2 cellular contexts compared by ENCODE assay signal in genomic region chr17:40884708-40885512, GRCh38.
TF ChIP-seq lines count a peak whose summit lies in the region.

KRT20 (minus strand) TSS chr17:40885242; CDS start chr17:40885185, 57 bp downstream.

TF ChIP-seq in SK-N-SH, 30 proteins besides CTCF, POLR2A, EP300 and RAD21 (continued from another document):
- TF ChIP-seq GABPA (IDR thresholded peaks at IDR 0.05; ENCODE audit: low read depth) (no peak), RFX5 (IDR thresholded peaks at IDR 0.05; ENCODE audit: low read length) (no peak), POLR2AphosphoS5 (IDR thresholded peaks at IDR 0.05; ENCODE audit: low read depth, low read length) (no peak), FOSL2 (IDR thresholded peaks at IDR 0.05; ENCODE audit: borderline replicate concordance, low read depth) (no peak), PBX3 (IDR thresholded peaks at IDR 0.05) (no peak), RCOR1 (IDR thresholded peaks at IDR 0.05; ENCODE audit: low read length) (no peak), USF2 (IDR thresholded peaks at IDR 0.05; ENCODE audit: borderline replicate concordance, low read depth, low read length) (no peak), MEF2A (IDR thresholded peaks at IDR 0.05; ENCODE audit: borderline replicate concordance, low read depth) (no peak), RXRA (IDR thresholded peaks at IDR 0.05; ENCODE audit: borderline replicate concordance, low read depth) (no peak), GATA2 (CRISPR knock-in tag; IDR thresholded peaks at IDR 0.05) (no peak), TEAD4 (IDR thresholded peaks at IDR 0.05; ENCODE audit: borderline replicate concordance, insufficient read depth) (no peak), USF1 (IDR thresholded peaks at IDR 0.05; ENCODE audit: borderline replicate concordance, low read depth) (no peak), SMC3 (IDR thresholded peaks at IDR 0.05; ENCODE audit: low read depth, low read length) (no peak), ELF1 (IDR thresholded peaks at IDR 0.05) (no peak), FOXM1 (IDR thresholded peaks at IDR 0.05; ENCODE audit: low read depth) (no peak)

TF ChIP-seq in SK-N-SH treated with all-trans-retinoic acid at 6 μM for 48 hours, 23 proteins besides CTCF, POLR2A, EP300 and RAD21:
- TF ChIP-seq TCF4 (CRISPR knock-in tag; IDR thresholded peaks at IDR 0.05; ENCODE audit: borderline replicate concordance) (no peak), PPARA (CRISPR knock-in tag; IDR thresholded peaks at IDR 0.05; ENCODE audit: borderline replicate concordance) (no peak), ZNF8 (CRISPR knock-in tag; IDR thresholded peaks at IDR 0.05) (no peak), TSHZ2 (CRISPR knock-in tag; IDR thresholded peaks at IDR 0.05) (no peak), GLIS3 (CRISPR knock-in tag; IDR thresholded peaks at IDR 0.05) (no peak), ESRRG (CRISPR knock-in tag; IDR thresholded peaks at IDR 0.05) (no peak), OSR1 (CRISPR knock-in tag; IDR thresholded peaks at IDR 0.05) (no peak), ARNTL (CRISPR knock-in tag; IDR thresholded peaks at IDR 0.05; ENCODE audit: borderline replicate concordance, low read depth) (no peak)
